ENCODE assay signal across 34 cellular contexts in genomic region chr7:89655946-89656345, GRCh38.
"Had no signal": no experiment of that assay in that cellular context is flagged by ENCODE, and none has a peak within 500 bp of the region (broad histone marks: within the 10 kb centered on the region; RNA-seq: fewer than 3 reads in every experiment).

No MANE protein-coding gene starts in this region.

- H3K27ac Mint-ChIP-seq: activated B cell treated with CpG ODN at 0.5 μM for 24 hours; activated CD4-positive, alpha-beta memory T cell treated with anti-CD3 and anti-CD28 coated beads for 36 hours; activated CD4-positive, alpha-beta T cell treated with anti-CD3 and anti-CD28 coated beads, Interleukin-2, amount 10 ng/mL, durations not matched to agents 24 days and 14 days; activated CD8-positive, alpha-beta T cell treated with anti-CD3 and anti-CD28 coated beads for 36 hours; activated naive CD4-positive, alpha-beta T cell treated with anti-CD3 and anti-CD28 coated beads for 36 hours; activated naive CD4-positive, alpha-beta T cell treated with anti-CD3 and anti-CD28 coated beads, Interleukin-2, amount 50 U/mL, for 72 hours; activated naive CD8-positive, alpha-beta T cell treated with anti-CD3 and anti-CD28 coated beads for 36 hours; activated T-cell treated with anti-CD3 and anti-CD28 coated beads, Interleukin-2, amount 50 U/mL, for 72 hours; activated T-helper 1 cell treated with anti-CD3 and anti-CD28 coated beads, Interleukin-12 subunit alpha, Interleukin-12 subunit beta, Interleukin-2, Interleukin-4 antibody, amounts not matched to agents 30 ng/mL and 10 ng/mL and 1 ng/mL, durations not matched to agents 14 hours and 24 hours and 36 hours; activated T-helper 17 cell treated with anti-CD3 and anti-CD28 coated beads, Interleukin-2, amount 50 U/mL, for 72 hours; T-helper 1 cell treated with Interleukin-12 subunit alpha and Interleukin-12 subunit beta and Interleukin-4 antibody, amounts not matched to agents 30 μg/mL and 1 μg/mL, for 36 hours; T-helper 2 cell treated with Interferon-gamma antibody and Interleukin-4, amounts not matched to agents 5 μg/mL and 100 μg/mL, for 36 hours had no signal

- H3K27me3 Mint-ChIP-seq: activated B cell treated with CpG ODN at 0.5 μM for 24 hours; activated T-helper 17 cell treated with anti-CD3 and anti-CD28 coated beads, Interleukin-2, amount 50 U/mL, for 72 hours had no signal

- ATAC-seq: activated CD8-positive, alpha-beta T cell treated with anti-CD3 and anti-CD28 coated beads for 36 hours; activated naive CD4-positive, alpha-beta T cell treated with anti-CD3 and anti-CD28 coated beads, Interleukin-2, amount 50 U/mL, for 72 hours; activated T-cell treated with anti-CD3 and anti-CD28 coated beads, Interleukin-2, amount 50 U/mL, for 4 hours; activated T-cell treated with anti-CD3 and anti-CD28 coated beads, Interleukin-2, amount 50 U/mL, for 72 hours; activated T-helper 17 cell treated with anti-CD3 and anti-CD28 coated beads, Interleukin-2, amount 50 U/mL, for 72 hours; body of pancreas had no signal

- H3K27me3 ChIP-seq: adrenal gland, body of pancreas, brain microvascular endothelial cell, breast epithelium had no signal

- H3K36me3 ChIP-seq: adrenal gland, brain microvascular endothelial cell, breast epithelium had no signal

- H3K9me3 Mint-ChIP-seq: activated CD4-positive, alpha-beta memory T cell treated with anti-CD3 and anti-CD28 coated beads for 36 hours; activated CD4-positive, alpha-beta T cell treated with anti-CD3 and anti-CD28 coated beads, Interleukin-2, amount 10 ng/mL, durations not matched to agents 24 days and 14 days; activated CD8-positive, alpha-beta T cell treated with anti-CD3 and anti-CD28 coated beads for 36 hours; activated naive CD4-positive, alpha-beta T cell treated with anti-CD3 and anti-CD28 coated beads for 36 hours; activated naive CD4-positive, alpha-beta T cell treated with anti-CD3 and anti-CD28 coated beads, Interleukin-2, amount 50 U/mL, for 72 hours; activated naive CD8-positive, alpha-beta T cell treated with anti-CD3 and anti-CD28 coated beads for 36 hours; activated T-cell treated with anti-CD3 and anti-CD28 coated beads, Interleukin-2, amount 50 U/mL, for 4 hours; activated T-helper 1 cell treated with anti-CD3 and anti-CD28 coated beads, Interleukin-12 subunit alpha, Interleukin-12 subunit beta, Interleukin-2, Interleukin-4 antibody, amounts not matched to agents 30 ng/mL and 10 ng/mL and 1 ng/mL, durations not matched to agents 14 hours and 24 hours and 36 hours; T-helper 1 cell treated with Interleukin-12 subunit alpha and Interleukin-12 subunit beta and Interleukin-4 antibody, amounts not matched to agents 30 μg/mL and 1 μg/mL, for 36 hours; T-helper 2 cell treated with Interferon-gamma antibody and Interleukin-4, amounts not matched to agents 5 μg/mL and 100 μg/mL, for 36 hours had no signal

- H3K9me3 ChIP-seq: adrenal gland, body of pancreas, breast epithelium had no signal

- H3K4me1 ChIP-seq: adrenal gland, body of pancreas, breast epithelium had no signal

- H3K36me3 Mint-ChIP-seq: activated CD4-positive, alpha-beta memory T cell treated with anti-CD3 and anti-CD28 coated beads for 36 hours; activated naive CD4-positive, alpha-beta T cell treated with anti-CD3 and anti-CD28 coated beads, Interleukin-2, amount 50 U/mL, for 72 hours; activated naive CD8-positive, alpha-beta T cell treated with anti-CD3 and anti-CD28 coated beads for 36 hours had no signal

- H3K4me3 ChIP-seq: adrenal gland, body of pancreas, breast epithelium had no signal

- DNase-seq: activated B cell treated with CpG ODN at 0.5 μM for 24 hours; activated CD4-positive, alpha-beta memory T cell treated with anti-CD3 and anti-CD28 coated beads for 36 hours; activated CD4-positive, alpha-beta T cell treated with anti-CD3 and anti-CD28 coated beads for 4 hours; activated CD4-positive, alpha-beta T cell treated with anti-CD3 and anti-CD28 coated beads, Interleukin-2, amount 10 ng/mL, durations not matched to agents 24 days and 14 days; activated CD4-positive, alpha-beta T cell treated with anti-CD3 and anti-CD28 coated beads, Interleukin-2, amount 50 U/mL, for 1 hour; activated CD4-positive, alpha-beta T cell treated with anti-CD3 and anti-CD28 coated beads, Interleukin-2, amount 50 U/mL, for 4 hours; activated CD4-positive, CD25-positive, alpha-beta regulatory T cell treated with anti-CD3 and anti-CD28 coated beads, Interleukin-2, amount 50 U/mL, for 72 hours; activated CD8-positive, alpha-beta memory T cell treated with anti-CD3 and anti-CD28 coated beads, Interleukin-2, amount 50 U/mL, for 4 hours; activated CD8-positive, alpha-beta T cell treated with anti-CD3 and anti-CD28 coated beads for 36 hours; activated effector memory CD4-positive, alpha-beta T cell treated with anti-CD3 and anti-CD28 coated beads, Interleukin-2, amount 50 U/mL, for 16 hours; activated gamma-delta T cell treated with Interleukin-2 at 50 U/mL for 16 hours; activated naive CD4-positive, alpha-beta T cell; activated naive CD4-positive, alpha-beta T cell treated with anti-CD3 and anti-CD28 coated beads for 36 hours; activated naive CD4-positive, alpha-beta T cell treated with anti-CD3 and anti-CD28 coated beads, Interleukin-2, amount 50 U/mL, for 16 hours; activated naive CD8-positive, alpha-beta T cell treated with anti-CD3 and anti-CD28 coated beads for 36 hours; activated T-cell treated with anti-CD3 and anti-CD28 coated beads for 4 hours; activated T-cell treated with anti-CD3 and anti-CD28 coated beads, Interleukin-2, amount 50 U/mL, for 1 hour; activated T-cell treated with anti-CD3 and anti-CD28 coated beads, Interleukin-2, amount 50 U/mL, for 4 hours; activated T-cell treated with anti-CD3 and anti-CD28 coated beads, Interleukin-2, amount 50 U/mL, for 72 hours; adrenal gland; amniotic stem cell; aorta; body of pancreas; brain microvascular endothelial cell; central memory CD4-positive, alpha-beta T cell; T-helper 2 cell; T-helper 9 cell had no signal

- H3K27ac ChIP-seq: adrenal gland, body of pancreas, brain microvascular endothelial cell, breast epithelium, VCaP had no signal

- H3K4me3 Mint-ChIP-seq: activated B cell treated with CpG ODN at 0.5 μM for 24 hours; activated CD4-positive, alpha-beta memory T cell treated with anti-CD3 and anti-CD28 coated beads for 36 hours; activated CD4-positive, alpha-beta T cell treated with anti-CD3 and anti-CD28 coated beads, Interleukin-2, amount 10 ng/mL, durations not matched to agents 24 days and 14 days; activated CD8-positive, alpha-beta T cell treated with anti-CD3 and anti-CD28 coated beads for 36 hours; activated naive CD4-positive, alpha-beta T cell treated with anti-CD3 and anti-CD28 coated beads for 36 hours; activated naive CD8-positive, alpha-beta T cell treated with anti-CD3 and anti-CD28 coated beads for 36 hours; activated T-cell treated with anti-CD3 and anti-CD28 coated beads, Interleukin-2, amount 50 U/mL, for 4 hours; activated T-cell treated with anti-CD3 and anti-CD28 coated beads, Interleukin-2, amount 50 U/mL, for 72 hours; activated T-helper 1 cell treated with anti-CD3 and anti-CD28 coated beads, Interleukin-12 subunit alpha, Interleukin-12 subunit beta, Interleukin-2, Interleukin-4 antibody, amounts not matched to agents 30 ng/mL and 10 ng/mL and 1 ng/mL, durations not matched to agents 14 hours and 24 hours and 36 hours; activated T-helper 17 cell treated with anti-CD3 and anti-CD28 coated beads, Interleukin-2, amount 50 U/mL, for 72 hours; T-helper 1 cell treated with Interleukin-12 subunit alpha and Interleukin-12 subunit beta and Interleukin-4 antibody, amounts not matched to agents 30 μg/mL and 1 μg/mL, for 36 hours; T-helper 2 cell treated with Interferon-gamma antibody and Interleukin-4, amounts not matched to agents 5 μg/mL and 100 μg/mL, for 36 hours had no signal

- H3K4me1 Mint-ChIP-seq: activated B cell treated with CpG ODN at 0.5 μM for 24 hours; activated CD4-positive, alpha-beta T cell treated with anti-CD3 and anti-CD28 coated beads, Interleukin-2, amount 10 ng/mL, durations not matched to agents 24 days and 14 days; activated T-helper 17 cell treated with anti-CD3 and anti-CD28 coated beads, Interleukin-2, amount 50 U/mL, for 72 hours had no signal
